Comparison of ENCODE assay signal across 25 cellular contexts in genomic region chr3:11543948-11544387, GRCh38.
DNase-seq lines count a peak whose midpoint lies in the region; ATAC-seq, FAIRE-seq and TF ChIP-seq lines count a peak whose summit lies in the region.
"Had no signal": no experiment of that assay in that cellular context is flagged by ENCODE, and none has a peak within 500 bp of the region (broad histone marks: within the 10 kb centered on the region; RNA-seq: fewer than 3 reads in every experiment).

No MANE protein-coding gene starts in this region.

- ATAC-seq in mucosa of descending colon (peak; percentile 6), HG02885 (IDR thresholded peaks at IDR 0.05; ENCODE audit: poor library complexity, unreplicated experiment) (no peak), GM18858 (IDR thresholded peaks at IDR 0.05; ENCODE audit: unreplicated experiment) (no peak)
- ATAC-seq: effector memory CD8-positive, alpha-beta T cell; PC-3 had no signal

- peak; percentile 13 for FAIRE-seq in HTR-8/SVneo (lab: Jason Lieb, UNC)

- TF ChIP-seq EP300 in suprapubic skin (IDR thresholded peaks at IDR 0.05) = no peak

- H3K27ac ChIP-seq in VCaP (peak overlapping the region; percentile 35; the same call in 1 of the 2 replicates), suprapubic skin (peak overlapping the region; percentile 54)
- H3K27ac ChIP-seq: HL-60, prostate gland had no signal

- H3K4me1 ChIP-seq in mucosa of descending colon (ENCODE audit: low read depth) (no peaks in the 10 kb centered on the region), suprapubic skin (peaks cover 15% of the 10 kb centered on the region)
- H3K4me1 ChIP-seq: prostate gland had no signal

- no peaks in the 10 kb centered on the region for H3K36me3 ChIP-seq in mucosa of descending colon (ENCODE audit: low read depth)
- H3K36me3 ChIP-seq in suprapubic skin = peaks cover 4% of the 10 kb centered on the region
- H3K36me3 ChIP-seq: prostate gland, upper lobe of left lung had no signal

- H3K27me3 ChIP-seq in suprapubic skin = no peaks in the 10 kb centered on the region
- H3K27me3 ChIP-seq: upper lobe of left lung had no signal

- intact Hi-C loops in mucosa of descending colon (cut with DNase I, micrococcal nuclease) = no loop called here

- no peak for TF ChIP-seq POLR2A in suprapubic skin (IDR thresholded peaks at IDR 0.05)

- H3K4me3 ChIP-seq in mucosa of descending colon (no peak overlapping the region), suprapubic skin (no peak overlapping the region)
- H3K4me3 ChIP-seq: prostate gland, upper lobe of left lung had no signal

- H3K9me3 ChIP-seq in mucosa of descending colon (no peaks in the 10 kb centered on the region), suprapubic skin (no peaks in the 10 kb centered on the region)
- H3K9me3 ChIP-seq: prostate gland had no signal

- no peak for DNase-seq in HTR-8/SVneo (ENCODE audit: insufficient read length, low spot score)
- DNase-seq in mucosa of descending colon = no peak
- DNase-seq in suprapubic skin (ENCODE audit: low spot score in 2 of 2) = peak in 1 of 2 donors; percentile 50
- DNase-seq in NCI-H524 treated with DMSO at 0.1 percent for 48 hours (lab: John Stamatoyannopoulos, UW) = no peak
- no peak for DNase-seq in EL
- DNase-seq: activated CD4-positive, alpha-beta T cell treated with anti-CD3 and anti-CD28 coated beads, Interleukin-2, amount 50 U/mL, for 4 hours; activated naive CD4-positive, alpha-beta T cell treated with anti-CD3 and anti-CD28 coated beads for 36 hours; amniotic stem cell; CD4-positive, CD25-positive, alpha-beta regulatory T cell; cortex of kidney; effector memory CD8-positive, alpha-beta T cell; HFFc6; kidney glomerular epithelial cell; NCI-H1048; NCI-H1694 treated with DMSO at 0.1 percent for 48 hours; NCI-H2171; NCI-H510A; PC-3; T-helper 1 cell had no signal

- WGBS in suprapubic skin = 95% methylated on average over 5 of the region's 6 CpGs

- TF ChIP-seq CTCF in VCaP (conservative IDR thresholded peaks at IDR 0.05) = no peak
- TF ChIP-seq CTCF in mucosa of descending colon (IDR thresholded peaks at IDR 0.05) = no peak
- TF ChIP-seq CTCF in suprapubic skin (IDR thresholded peaks at IDR 0.05) = no peak
